In the genomic region with DNA sequence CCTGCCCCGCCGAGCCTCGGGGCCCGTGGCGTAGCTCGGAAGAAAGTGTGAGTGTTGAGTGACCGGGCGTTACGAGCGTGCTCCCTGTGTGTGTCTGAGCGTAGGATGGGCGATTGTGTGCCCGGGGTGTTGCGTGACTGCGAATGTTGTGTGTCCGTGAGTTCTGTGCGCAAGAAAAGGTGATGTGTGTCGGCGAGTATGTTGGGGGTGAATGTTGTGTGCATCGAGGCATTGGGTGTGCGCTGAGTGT, we compare ENCODE assay signal across 8 cellular contexts. TPM values are rescaled to one million over a fixed set of nuclear protein-coding genes. Genes with fewer than 3 reads are reported as not detected.
DNase-seq lines count a peak whose midpoint lies in the region; ATAC-seq and TF ChIP-seq lines count a peak whose summit lies in the region.

No MANE protein-coding gene starts in this region.

- peaks cover 42% of the 10 kb centered on the region for H3K27me3 Mint-ChIP-seq in activated CD8-positive, alpha-beta T cell treated with anti-CD3 and anti-CD28 coated beads for 36 hours

- CTCF ChIA-PET in activated CD8-positive, alpha-beta T cell treated with anti-CD3 and anti-CD28 coated beads for 36 hours (lab: Charles Lee): interaction anchor here (0.6 to 1.4 kb wide), 8 partner anchors 10 to 1461 kb away, joined by 3 to 6 read pairs (median 3); partner anchors contain the start of gene SRSF4

- H3K27me3 ChIP-seq in subcutaneous abdominal adipose tissue (ENCODE audit: control insufficient read depth in 5 of 5, insufficient read depth in 4 of 5, low read length in 5 of 5): peaks cover 0 to 4% (median 4%) of the 10 kb centered on the region in 5 donors

- no peak for TF ChIP-seq CTCF in activated CD8-positive, alpha-beta T cell treated with anti-CD3 and anti-CD28 coated beads for 36 hours (IDR thresholded peaks at IDR 0.05)

- no peak for ATAC-seq in activated CD8-positive, alpha-beta T cell treated with anti-CD3 and anti-CD28 coated beads for 36 hours
- ATAC-seq in GM19351 (IDR thresholded peaks at IDR 0.05; ENCODE audit: unreplicated experiment): no peak
- ATAC-seq in GM21423 (IDR thresholded peaks at IDR 0.05; ENCODE audit: unreplicated experiment): no peak
- no peak for ATAC-seq in HG03108 (IDR thresholded peaks at IDR 0.05; ENCODE audit: unreplicated experiment)

- peaks cover 2 to 30% (median 25%) of the 10 kb centered on the region in 5 donors for H3K4me1 ChIP-seq in subcutaneous abdominal adipose tissue (ENCODE audit: control insufficient read depth in 5 of 5, insufficient read depth in 5 of 5, low read length in 5 of 5)

- intact Hi-C loops in activated CD8-positive, alpha-beta T cell treated with anti-CD3 and anti-CD28 coated beads for 36 hours (cut with micrococcal nuclease): no loop called here

- H3K9me3 Mint-ChIP-seq in activated CD8-positive, alpha-beta T cell treated with anti-CD3 and anti-CD28 coated beads for 36 hours: no peaks in the 10 kb centered on the region

- H3K9me3 ChIP-seq in subcutaneous abdominal adipose tissue (ENCODE audit: control insufficient read depth in 5 of 5, low read length in 5 of 5): no peaks in the 10 kb centered on the region

- POLR2A ChIA-PET in activated CD8-positive, alpha-beta T cell treated with anti-CD3 and anti-CD28 coated beads for 36 hours (lab: Charles Lee): no interaction called here

- H3K4me1 Mint-ChIP-seq in activated CD8-positive, alpha-beta T cell treated with anti-CD3 and anti-CD28 coated beads for 36 hours (ENCODE audit: low read depth): peaks cover 13% of the 10 kb centered on the region

- H3K9ac ChIP-seq in subcutaneous abdominal adipose tissue (ENCODE audit: low read length in 5 of 5): peak overlapping the region; percentile 21 to 88 (median 76)

- no peak overlapping the region for H3K27ac Mint-ChIP-seq in activated CD8-positive, alpha-beta T cell treated with anti-CD3 and anti-CD28 coated beads for 36 hours

- DNase-seq in NCI-H82 (lab: John Stamatoyannopoulos, UW) (peak; percentile 54), NCI-H82 treated with DMSO at 0.1 percent for 48 hours (lab: John Stamatoyannopoulos, UW; ENCODE audit: unreplicated experiment) (no peak), iris pigment epithelial cell (ENCODE audit: low read depth) (peak; percentile 39)
- no peak for DNase-seq in activated CD8-positive, alpha-beta T cell treated with anti-CD3 and anti-CD28 coated beads for 36 hours

- peaks cover 3% of the 10 kb centered on the region for H3K36me3 Mint-ChIP-seq in activated CD8-positive, alpha-beta T cell treated with anti-CD3 and anti-CD28 coated beads for 36 hours (ENCODE audit: low read depth)

- H3K4me3 Mint-ChIP-seq in activated CD8-positive, alpha-beta T cell treated with anti-CD3 and anti-CD28 coated beads for 36 hours: peak overlapping the region; percentile 73

- H3K4me3 ChIP-seq in subcutaneous abdominal adipose tissue (ENCODE audit: low read depth in 1 of 5, low read length in 5 of 5): peak overlapping the region; percentile 74 to 98 (median 91)

- H3K36me3 ChIP-seq in subcutaneous abdominal adipose tissue (ENCODE audit: control insufficient read depth in 5 of 5, insufficient read depth in 5 of 5, low read length in 5 of 5): no peaks in the 10 kb centered on the region

- H3K27ac ChIP-seq in subcutaneous abdominal adipose tissue (ENCODE audit: low read depth, low read length): no peak overlapping the region

RNA-seq across cellular contexts. Expression of gene PTPRU, which starts 0.3 kb away (rescaled TPM):
- under 1 TPM; 0.56 to 0.74 TPM for total RNA-seq in activated CD8-positive, alpha-beta T cell treated with anti-CD3 and anti-CD28 coated beads for 36 hours

RNA-seq across cellular contexts. Expression of gene MECR, which starts 5.9 kb away (rescaled TPM):
- 10 to 100 TPM; 42.2 to 43.5 TPM for total RNA-seq in activated CD8-positive, alpha-beta T cell treated with anti-CD3 and anti-CD28 coated beads for 36 hours

RNA-seq across cellular contexts. Expression of gene SRSF4, which starts 55.0 kb away (rescaled TPM):
- 100 to 1,000 TPM; 121 to 123 TPM for total RNA-seq in activated CD8-positive, alpha-beta T cell treated with anti-CD3 and anti-CD28 coated beads for 36 hours

Comparison
In these comparisons a context has a peak if more than half of its experiments do, and no peak if none do; other contexts are left out.
1. DNase-seq: peak in NCI-H82 (single experiment) and iris pigment epithelial cell (single experiment); none in NCI-H82 treated with DMSO at 0.1 percent for 48 hours (single experiment) and activated CD8-positive, alpha-beta T cell treated with anti-CD3 and anti-CD28 coated beads for 36 hours (single experiment).